8 cellular contexts compared by ENCODE assay signal in genomic region chr2:235263205-235264120, GRCh38.
DNase-seq lines count a peak whose midpoint lies in the region; ATAC-seq lines count a peak whose summit lies in the region.

No MANE protein-coding gene starts in this region.

- H3K36me3 Mint-ChIP-seq in natural killer cell treated with Interleukin-12 subunit alpha and Interleukin-12 subunit beta and Interleukin-15 and Interleukin-18, amount 100 ng/mL, for 72 hours, result no peaks in the 10 kb centered on the region

- H3K27me3 Mint-ChIP-seq in natural killer cell treated with Interleukin-12 subunit alpha and Interleukin-12 subunit beta and Interleukin-15 and Interleukin-18, amount 100 ng/mL, for 72 hours, result peaks cover 51 to 75% of the 10 kb centered on the region in 2 donors

- H3K9me3 Mint-ChIP-seq in natural killer cell treated with Interleukin-12 subunit alpha and Interleukin-12 subunit beta and Interleukin-15 and Interleukin-18, amount 100 ng/mL, for 72 hours, result no peaks in the 10 kb centered on the region

- H3K4me1 Mint-ChIP-seq in natural killer cell treated with Interleukin-12 subunit alpha and Interleukin-12 subunit beta and Interleukin-15 and Interleukin-18, amount 100 ng/mL, for 72 hours (ENCODE audit: low read depth in 2 of 2), result peaks cover 0 to 8% of the 10 kb centered on the region in 2 donors

- H3K27ac Mint-ChIP-seq in natural killer cell treated with Interleukin-12 subunit alpha and Interleukin-12 subunit beta and Interleukin-15 and Interleukin-18, amount 100 ng/mL, for 72 hours, result no peak overlapping the region

- intact Hi-C loops in Right ventricle myocardium inferior (cut with DNase I), result no loop called here

- DNase-seq in ELR (ENCODE audit: low read depth) (peak; percentile 60), SW 1271 (lab: John Stamatoyannopoulos, UW) (peak; percentile 49 to 79), Right ventricle myocardium inferior (ENCODE audit: missing footprints) (peak; percentile 89), pons (ENCODE audit: low spot score) (peak; percentile 95), NOMO-1 treated with dmso at 0.1 percent for 144 hours (lab: John Stamatoyannopoulos, UW; ENCODE audit: unreplicated experiment) (no peak)
- DNase-seq in natural killer cell treated with Interleukin-12 subunit alpha and Interleukin-12 subunit beta and Interleukin-15 and Interleukin-18, amount 100 ng/mL, for 72 hours (ENCODE audit: low spot score), result no peak

- ATAC-seq in Right ventricle myocardium inferior (peak; percentile 92), GM21529 (IDR thresholded peaks at IDR 0.05; ENCODE audit: unreplicated experiment) (no peak), HG03159 (IDR thresholded peaks at IDR 0.05; ENCODE audit: unreplicated experiment) (no peak)
- no peak for ATAC-seq in natural killer cell treated with Interleukin-12 subunit alpha and Interleukin-12 subunit beta and Interleukin-15 and Interleukin-18, amount 100 ng/mL, for 72 hours

- no peak overlapping the region for H3K4me3 Mint-ChIP-seq in natural killer cell treated with Interleukin-12 subunit alpha and Interleukin-12 subunit beta and Interleukin-15 and Interleukin-18, amount 100 ng/mL, for 72 hours

Comparison
In these comparisons a context has a peak if more than half of its experiments do, and no peak if none do; other contexts are left out.
1. DNase-seq: peak in ELR (single experiment), SW 1271 (2 of 2), Right ventricle myocardium inferior (single experiment) and pons (single experiment); none in natural killer cell treated with Interleukin-12 subunit alpha and Interleukin-12 subunit beta and Interleukin-15 and Interleukin-18, amount 100 ng/mL, for 72 hours (single experiment) and NOMO-1 treated with dmso at 0.1 percent for 144 hours (single experiment).